9 cellular contexts compared by ENCODE assay signal in the genomic region with DNA sequence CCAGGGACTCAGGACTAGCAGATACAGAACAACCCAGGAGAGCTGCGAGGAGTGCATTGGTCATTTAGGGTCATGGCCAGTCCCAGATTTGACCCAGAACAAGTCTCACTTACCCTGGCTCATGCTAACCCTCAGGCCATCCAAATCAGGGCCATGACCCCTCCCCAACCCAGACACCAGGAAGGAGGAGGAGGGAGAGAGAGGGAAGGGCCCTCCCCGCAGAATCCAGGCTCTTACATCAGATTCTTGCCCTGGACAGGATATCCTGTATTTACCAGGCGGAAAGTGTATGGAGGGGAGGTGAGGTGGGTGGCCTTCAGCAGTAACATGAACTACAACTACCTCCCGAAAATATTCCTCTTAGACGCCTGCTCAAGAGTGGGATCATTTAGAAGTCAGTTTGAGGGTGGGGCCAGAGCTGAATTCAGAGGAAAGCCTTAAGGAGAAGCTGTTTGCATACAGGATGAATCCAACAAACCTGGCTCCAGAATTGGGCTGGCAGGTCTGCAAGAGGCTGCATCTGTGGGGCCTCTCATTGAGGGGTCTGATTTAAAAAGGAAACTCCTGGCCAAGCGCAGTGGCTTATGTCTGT. TPM values are rescaled to one million over a fixed set of nuclear protein-coding genes. Genes with fewer than 3 reads are reported as not detected.
A peak's percentile ranks its signal among the peaks of the same experiment; 100 is the strongest.
DNase-seq lines count a peak whose midpoint lies in the region; ATAC-seq, FAIRE-seq and TF ChIP-seq lines count a peak whose summit lies in the region.
"Had no signal": no experiment of that assay in that cellular context is flagged by ENCODE, and none has a peak within 500 bp of the region (broad histone marks: within the 10 kb centered on the region; RNA-seq: fewer than 3 reads in every experiment).

No MANE protein-coding gene starts in this region.

- H3K36me3 ChIP-seq in left ventricle myocardium inferior, result peaks cover 27% of the 10 kb centered on the region
- H3K36me3 ChIP-seq in bronchial epithelial cell (ENCODE audit: control insufficient read depth, insufficient read depth, low read length), result peaks cover 17% of the 10 kb centered on the region
- peaks cover 9 to 13% of the 10 kb centered on the region in 2 donors for H3K36me3 ChIP-seq in mucosa of rectum (ENCODE audit: control insufficient read depth in 2 of 2, insufficient read depth in 2 of 2, low read length in 2 of 2)
- no peaks in the 10 kb centered on the region for H3K36me3 ChIP-seq in A673 (ENCODE audit: insufficient read depth, low read length, poor library complexity, severe bottlenecking)

- no peaks in the 10 kb centered on the region for H3K9me3 ChIP-seq in left ventricle myocardium inferior (replicated peaks)
- no peaks in the 10 kb centered on the region for H3K9me3 ChIP-seq in mucosa of rectum (ENCODE audit: control insufficient read depth in 2 of 2, low read length in 2 of 2)
- no peaks in the 10 kb centered on the region for H3K9me3 ChIP-seq in A673 (ENCODE audit: low read depth, low read length, poor library complexity, severe bottlenecking)

- no peak for ATAC-seq in left ventricle myocardium superior

- no peak for TF ChIP-seq CTCF in left ventricle myocardium inferior (IDR thresholded peaks at IDR 0.05; ENCODE audit: borderline replicate concordance)
- TF ChIP-seq CTCF in bronchial epithelial cell (IDR thresholded peaks at IDR 0.05; ENCODE audit: insufficient read depth, low read length, severe bottlenecking), result no peak
- no peak for TF ChIP-seq CTCF in A673 (conservative IDR thresholded peaks at IDR 0.05; ENCODE audit: low read depth, low read length)

- FAIRE-seq in bronchial epithelial cell (lab: Jason Lieb, UNC) (peak; percentile 7), GM12891 (lab: Jason Lieb, UNC) (no peak)
- FAIRE-seq: frontal cortex had no signal

- H3K4me3 ChIP-seq in left ventricle myocardium inferior (peak overlapping the region; percentile 95), bronchial epithelial cell (ENCODE audit: low read depth, low read length) (no peak overlapping the region), mucosa of rectum (ENCODE audit: low read length in 2 of 2) (peak overlapping the region in 1 of 2 donors; percentile 28), A673 (ENCODE audit: low read depth, low read length, poor library complexity, severe bottlenecking) (no peak overlapping the region)

- POLR2A ChIA-PET in A673 (lab: Charles Lee; ENCODE audit: low non-redundant PET), result interaction anchor here (1.1 kb wide), 1 partner anchor 22 kb away, joined by 17 read pairs; no protein-coding TSS in a partner anchor

- no peak for TF ChIP-seq POLR2A in GM12891 (IDR thresholded peaks at IDR 0.05; ENCODE audit: low read depth, low read length)

- no peaks in the 10 kb centered on the region for H3K27me3 ChIP-seq in left ventricle myocardium inferior (ENCODE audit: low read depth)
- no peaks in the 10 kb centered on the region for H3K27me3 ChIP-seq in bronchial epithelial cell (ENCODE audit: control insufficient read depth, insufficient read depth, low read length)
- no peaks in the 10 kb centered on the region for H3K27me3 ChIP-seq in mucosa of rectum (ENCODE audit: control insufficient read depth in 2 of 2, insufficient read depth in 2 of 2, low read length in 2 of 2)
- no peaks in the 10 kb centered on the region for H3K27me3 ChIP-seq in A673 (replicated peaks; ENCODE audit: insufficient read depth, low read depth, low read length, poor library complexity)

- H3K9ac ChIP-seq in mucosa of rectum (ENCODE audit: low read depth in 1 of 2, low read length in 2 of 2), result peak overlapping the region in 1 of 2 donors; percentile 24

- peaks cover 77% of the 10 kb centered on the region for H3K4me1 ChIP-seq in left ventricle myocardium inferior
- peaks cover 17 to 24% of the 10 kb centered on the region in 2 donors for H3K4me1 ChIP-seq in mucosa of rectum (ENCODE audit: control insufficient read depth in 2 of 2, insufficient read depth in 2 of 2, low read length in 2 of 2)
- no peaks in the 10 kb centered on the region for H3K4me1 ChIP-seq in A673 (ENCODE audit: insufficient read depth, low read length, poor library complexity, severe bottlenecking)

- peak overlapping the region; percentile 89 for H3K27ac ChIP-seq in left ventricle myocardium inferior (replicated peaks)
- peak overlapping the region; percentile 6 to 23 for H3K27ac ChIP-seq in mucosa of rectum (ENCODE audit: low read depth in 2 of 2, low read length in 2 of 2)
- H3K27ac ChIP-seq in A673 (ENCODE audit: low read depth, low read length, poor library complexity, severe bottlenecking), result no peak overlapping the region

- BruUV-seq in A673 (replicated peaks; lab: Mats Ljungman, UMichigan), result no TSS peak

- intact Hi-C loops in left ventricle myocardium inferior (cut with micrococcal nuclease) (no loop called here), left ventricle myocardium superior (cut with micrococcal nuclease) (no loop called here), A673 (cut with micrococcal nuclease; ENCODE audit: unreplicated experiment) (loop anchor here (10.0 kb wide), 1 partner anchor 105 kb away; a partner anchor contains a TSS)

- no peak for DNase-seq in left ventricle myocardium inferior
- DNase-seq in left ventricle myocardium superior, result no peak
- DNase-seq in bronchial epithelial cell (ENCODE audit: low read depth), result no peak
- no peak for DNase-seq in hepatic stellate cell (ENCODE audit: low spot score)
- no peak for DNase-seq in A673 (ENCODE audit: low spot score)
- no peak for DNase-seq in stimulated activated CD4-positive, alpha-beta T cell treated with anti-CD3 and anti-CD28 coated beads, Interleukin-2, amount 100 ng/mL, for 24 hours
- DNase-seq in GM12891 (ENCODE audit: insufficient read length, low spot score), result no peak

- CTCF ChIA-PET in A673 (lab: Charles Lee), result no interaction called here

TF ChIP-seq in GM12891, 5 proteins besides CTCF, POLR2A, EP300 and RAD21:
- TF ChIP-seq POU2F2 (IDR thresholded peaks at IDR 0.05; ENCODE audit: low read depth, low read length), result no peak
- TF ChIP-seq PAX5 (IDR thresholded peaks at IDR 0.05; ENCODE audit: insufficient read depth, low read length, severe bottlenecking), result no peak
- no peak for TF ChIP-seq SPI1 (IDR thresholded peaks at IDR 0.05; ENCODE audit: low read depth, low read length)
- TF ChIP-seq TAF1 (IDR thresholded peaks at IDR 0.05; ENCODE audit: low read depth, low read length), result no peak
- no peak for TF ChIP-seq POLR2AphosphoS5 (IDR thresholded peaks at IDR 0.05; ENCODE audit: low read depth, low read length)
TF ChIP-seq in GM12891: peak in this region for 0.

RNA-seq across cellular contexts. Expression of a gene that starts 2.1 kb away (rescaled TPM):
- total RNA-seq in left ventricle myocardium inferior (68.2 TPM), left ventricle myocardium superior (77.0 TPM), bronchial epithelial cell (88.7 and 101 TPM in 2 replicates), A673 (2021) (45.2 and 47.0 TPM in 2 replicates)
- 13.0 TPM for polyA plus RNA-seq in GM12891 (2012; ENCODE audit: low read depth, missing spikeins)

RNA-seq across cellular contexts. Expression of a gene that starts 4.9 kb away (rescaled TPM):
- total RNA-seq in left ventricle myocardium inferior, result 0.85 TPM
- 0.82 TPM for total RNA-seq in left ventricle myocardium superior
- under 0.01 and 0.38 TPM in 2 replicates for total RNA-seq in bronchial epithelial cell
- total RNA-seq in A673 (2021), result 5.5 and 6.7 TPM in 2 replicates
- polyA plus RNA-seq in GM12891 (2012; ENCODE audit: low read depth, missing spikeins), result 0.08 TPM

RNA-seq across cellular contexts. Expression of a gene that starts 13.5 kb away (rescaled TPM):
- total RNA-seq in left ventricle myocardium inferior, result 11.5 TPM
- total RNA-seq in left ventricle myocardium superior, result 13.2 TPM
- total RNA-seq in bronchial epithelial cell, result 0.79 and 2.4 TPM in 2 replicates
- 4.9 and 7.2 TPM in 2 replicates for total RNA-seq in A673 (2021)
- polyA plus RNA-seq in GM12891 (2012; ENCODE audit: low read depth, missing spikeins), result 69.4 TPM

RNA-seq across cellular contexts. Expression of a gene that starts 21.9 kb away (rescaled TPM):
- total RNA-seq in left ventricle myocardium inferior (759 TPM), left ventricle myocardium superior (694 TPM), bronchial epithelial cell (1,341 and 1,431 TPM in 2 replicates), A673 (2021) (547 and 560 TPM in 2 replicates)
- 7,775 TPM for polyA plus RNA-seq in GM12891 (2012; ENCODE audit: low read depth, missing spikeins)

RNA-seq across cellular contexts. Expression of a gene that starts 39.8 kb away (rescaled TPM):
- total RNA-seq in left ventricle myocardium inferior, result 12.1 TPM
- 12.7 TPM for total RNA-seq in left ventricle myocardium superior
- total RNA-seq in bronchial epithelial cell, result 10.3 and 11.8 TPM in 2 replicates
- total RNA-seq in A673 (2021), result 7.3 and 8.0 TPM in 2 replicates
- 6.9 TPM for polyA plus RNA-seq in GM12891 (2012; ENCODE audit: low read depth, missing spikeins)
